10 cellular contexts compared by ENCODE assay signal in the genomic region with DNA sequence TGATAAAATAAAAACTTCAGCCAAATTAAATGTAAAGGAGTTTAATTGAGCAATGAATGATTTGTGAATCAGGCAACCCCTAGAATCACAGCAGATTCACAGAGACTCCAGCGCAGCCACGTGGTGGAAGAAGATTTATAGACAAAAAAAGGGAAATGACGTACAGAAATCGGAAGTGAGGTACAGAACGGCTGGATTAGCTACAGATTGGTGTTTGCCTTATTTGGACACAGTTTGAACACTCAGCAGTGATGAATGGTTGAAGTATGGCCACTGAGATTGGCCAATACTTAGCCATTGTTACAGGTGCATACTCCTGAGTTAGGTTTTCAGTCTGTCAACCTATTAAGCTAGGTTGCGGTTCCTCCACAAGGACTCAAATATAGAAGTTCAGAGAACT. TPM values are rescaled to one million over a fixed set of nuclear protein-coding genes. Genes with fewer than 3 reads are reported as not detected.
"Had no signal": no experiment of that assay in that cellular context is flagged by ENCODE, and none has a peak within 500 bp of the region (broad histone marks: within the 10 kb centered on the region; RNA-seq: fewer than 3 reads in every experiment).

No MANE protein-coding gene starts in this region.

RNA-seq across cellular contexts. Expression of a gene that starts 36.3 kb away (rescaled TPM):
- total RNA-seq: dermis microvascular lymphatic vessel endothelial cell; endothelial cell of umbilical vein; esophagus mucosa; esophagus squamous epithelium; glomerular endothelial cell; lower leg skin; lung microvascular endothelial cell; mononuclear cell; naive thymus-derived CD4-positive, alpha-beta T cell had no signal
- polyA plus RNA-seq: endothelial cell of umbilical vein; keratinocyte; naive thymus-derived CD4-positive, alpha-beta T cell had no signal

RNA-seq across cellular contexts. Expression of a gene that starts 51.0 kb away (rescaled TPM):
- total RNA-seq: mononuclear cell; naive thymus-derived CD4-positive, alpha-beta T cell had no signal
